ENCODE assay signal across 1 cellular context in the genomic region with DNA sequence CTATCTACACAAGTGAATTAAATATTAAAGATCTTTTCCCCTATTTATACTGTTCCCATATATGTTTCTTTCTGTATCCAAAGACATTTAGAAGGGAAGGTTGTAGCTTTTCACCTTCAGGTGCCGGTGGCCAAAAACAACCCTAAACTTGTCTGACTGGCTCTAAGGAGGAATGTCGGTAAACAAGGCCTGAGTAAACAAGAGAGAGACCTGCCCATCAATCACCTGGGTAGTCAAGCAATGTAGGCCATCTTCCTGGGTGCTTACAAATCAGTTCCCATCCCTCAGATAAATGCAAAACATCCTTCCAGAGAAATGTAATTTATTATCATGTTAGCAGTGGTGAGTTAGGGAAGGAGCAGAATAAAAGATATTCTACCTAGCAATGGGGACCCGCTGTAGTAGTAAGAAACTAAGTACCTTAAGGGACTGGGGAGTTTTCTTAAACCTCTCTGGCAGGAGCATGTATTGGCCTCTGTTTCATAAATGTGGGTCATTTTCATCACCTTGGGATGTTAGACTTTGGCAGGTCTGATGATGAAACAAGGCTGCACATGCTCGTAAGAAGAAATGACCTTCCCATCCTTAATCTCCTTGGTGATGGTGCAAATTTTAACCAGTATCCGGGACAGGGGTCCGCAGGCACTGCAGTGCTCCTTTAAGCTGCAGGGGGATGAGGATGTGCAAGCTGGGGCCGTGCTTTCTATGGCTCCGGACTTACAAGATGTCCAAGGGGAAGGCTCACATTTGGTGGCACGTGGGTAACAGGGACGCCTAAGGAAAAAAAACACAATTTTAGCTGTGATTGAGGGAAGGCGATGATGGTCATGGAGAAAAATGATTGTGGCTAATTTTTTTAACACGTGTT.
TF ChIP-seq lines count a peak whose summit lies in the region.

No MANE protein-coding gene starts in this region.

TF ChIP-seq in HepG2, 621 proteins besides CTCF, POLR2A, EP300 and RAD21 (continued from another document and continues in another):
- TF ChIP-seq, protein P1, sequence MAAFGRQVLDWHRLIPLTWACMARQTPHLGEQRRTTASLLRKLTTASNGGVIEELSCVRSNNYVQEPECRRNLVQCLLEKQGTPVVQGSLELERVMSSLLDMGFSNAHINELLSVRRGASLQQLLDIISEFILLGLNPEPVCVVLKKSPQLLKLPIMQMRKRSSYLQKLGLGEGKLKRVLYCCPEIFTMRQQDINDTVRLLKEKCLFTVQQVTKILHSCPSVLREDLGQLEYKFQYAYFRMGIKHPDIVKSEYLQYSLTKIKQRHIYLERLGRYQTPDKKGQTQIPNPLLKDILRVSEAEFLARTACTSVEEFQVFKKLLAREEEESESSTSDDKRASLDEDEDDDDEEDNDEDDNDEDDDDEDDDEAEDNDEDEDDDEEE (CRISPR knock-in tag; IDR thresholded peaks at IDR 0.05): no peak
- peak; percentile 64 for TF ChIP-seq PHF21A (CRISPR knock-in tag; IDR thresholded peaks at IDR 0.05)
- TF ChIP-seq, protein P2, sequence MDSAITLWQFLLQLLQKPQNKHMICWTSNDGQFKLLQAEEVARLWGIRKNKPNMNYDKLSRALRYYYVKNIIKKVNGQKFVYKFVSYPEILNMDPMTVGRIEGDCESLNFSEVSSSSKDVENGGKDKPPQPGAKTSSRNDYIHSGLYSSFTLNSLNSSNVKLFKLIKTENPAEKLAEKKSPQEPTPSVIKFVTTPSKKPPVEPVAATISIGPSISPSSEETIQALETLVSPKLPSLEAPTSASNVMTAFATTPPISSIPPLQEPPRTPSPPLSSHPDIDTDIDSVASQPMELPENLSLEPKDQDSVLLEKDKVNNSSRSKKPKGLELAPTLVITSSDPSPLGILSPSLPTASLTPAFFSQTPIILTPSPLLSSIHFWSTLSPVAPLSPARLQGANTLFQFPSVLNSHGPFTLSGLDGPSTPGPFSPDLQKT (CRISPR knock-in tag; IDR thresholded peaks at IDR 0.05; ENCODE audit: borderline replicate concordance): no peak
- TF ChIP-seq ZNF737 (CRISPR knock-in tag; IDR thresholded peaks at IDR 0.05; ENCODE audit: borderline replicate concordance): no peak
- TF ChIP-seq, protein P3, sequence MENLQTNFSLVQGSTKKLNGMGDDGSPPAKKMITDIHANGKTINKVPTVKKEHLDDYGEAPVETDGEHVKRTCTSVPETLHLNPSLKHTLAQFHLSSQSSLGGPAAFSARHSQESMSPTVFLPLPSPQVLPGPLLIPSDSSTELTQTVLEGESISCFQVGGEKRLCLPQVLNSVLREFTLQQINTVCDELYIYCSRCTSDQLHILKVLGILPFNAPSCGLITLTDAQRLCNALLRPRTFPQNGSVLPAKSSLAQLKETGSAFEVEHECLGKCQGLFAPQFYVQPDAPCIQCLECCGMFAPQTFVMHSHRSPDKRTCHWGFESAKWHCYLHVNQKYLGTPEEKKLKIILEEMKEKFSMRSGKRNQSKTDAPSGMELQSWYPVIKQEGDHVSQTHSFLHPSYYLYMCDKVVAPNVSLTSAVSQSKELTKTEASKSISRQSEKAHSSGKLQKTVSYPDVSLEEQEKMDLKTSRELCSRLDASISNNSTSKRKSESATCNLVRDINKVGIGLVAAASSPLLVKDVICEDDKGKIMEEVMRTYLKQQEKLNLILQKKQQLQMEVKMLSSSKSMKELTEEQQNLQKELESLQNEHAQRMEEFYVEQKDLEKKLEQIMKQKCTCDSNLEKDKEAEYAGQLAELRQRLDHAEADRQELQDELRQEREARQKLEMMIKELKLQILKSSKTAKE (CRISPR knock-in tag; IDR thresholded peaks at IDR 0.05; ENCODE audit: borderline replicate concordance): peak; percentile 49; the same call in 1 of the 2 replicates
- peak; percentile 18; the same call in 1 of the 2 replicates for TF ChIP-seq NR2F2 (IDR thresholded peaks at IDR 0.05; ENCODE audit: borderline replicate concordance, low read depth)
- TF ChIP-seq, protein P4, sequence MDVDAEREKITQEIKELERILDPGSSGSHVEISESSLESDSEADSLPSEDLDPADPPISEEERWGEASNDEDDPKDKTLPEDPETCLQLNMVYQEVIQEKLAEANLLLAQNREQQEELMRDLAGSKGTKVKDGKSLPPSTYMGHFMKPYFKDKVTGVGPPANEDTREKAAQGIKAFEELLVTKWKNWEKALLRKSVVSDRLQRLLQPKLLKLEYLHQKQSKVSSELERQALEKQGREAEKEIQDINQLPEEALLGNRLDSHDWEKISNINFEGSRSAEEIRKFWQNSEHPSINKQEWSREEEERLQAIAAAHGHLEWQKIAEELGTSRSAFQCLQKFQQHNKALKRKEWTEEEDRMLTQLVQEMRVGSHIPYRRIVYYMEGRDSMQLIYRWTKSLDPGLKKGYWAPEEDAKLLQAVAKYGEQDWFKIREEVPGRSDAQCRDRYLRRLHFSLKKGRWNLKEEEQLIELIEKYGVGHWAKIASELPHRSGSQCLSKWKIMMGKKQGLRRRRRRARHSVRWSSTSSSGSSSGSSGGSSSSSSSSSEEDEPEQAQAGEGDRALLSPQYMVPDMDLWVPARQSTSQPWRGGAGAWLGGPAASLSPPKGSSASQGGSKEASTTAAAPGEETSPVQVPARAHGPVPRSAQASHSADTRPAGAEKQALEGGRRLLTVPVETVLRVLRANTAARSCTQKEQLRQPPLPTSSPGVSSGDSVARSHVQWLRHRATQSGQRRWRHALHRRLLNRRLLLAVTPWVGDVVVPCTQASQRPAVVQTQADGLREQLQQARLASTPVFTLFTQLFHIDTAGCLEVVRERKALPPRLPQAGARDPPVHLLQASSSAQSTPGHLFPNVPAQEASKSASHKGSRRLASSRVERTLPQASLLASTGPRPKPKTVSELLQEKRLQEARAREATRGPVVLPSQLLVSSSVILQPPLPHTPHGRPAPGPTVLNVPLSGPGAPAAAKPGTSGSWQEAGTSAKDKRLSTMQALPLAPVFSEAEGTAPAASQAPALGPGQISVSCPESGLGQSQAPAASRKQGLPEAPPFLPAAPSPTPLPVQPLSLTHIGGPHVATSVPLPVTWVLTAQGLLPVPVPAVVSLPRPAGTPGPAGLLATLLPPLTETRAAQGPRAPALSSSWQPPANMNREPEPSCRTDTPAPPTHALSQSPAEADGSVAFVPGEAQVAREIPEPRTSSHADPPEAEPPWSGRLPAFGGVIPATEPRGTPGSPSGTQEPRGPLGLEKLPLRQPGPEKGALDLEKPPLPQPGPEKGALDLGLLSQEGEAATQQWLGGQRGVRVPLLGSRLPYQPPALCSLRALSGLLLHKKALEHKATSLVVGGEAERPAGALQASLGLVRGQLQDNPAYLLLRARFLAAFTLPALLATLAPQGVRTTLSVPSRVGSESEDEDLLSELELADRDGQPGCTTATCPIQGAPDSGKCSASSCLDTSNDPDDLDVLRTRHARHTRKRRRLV (CRISPR knock-in tag; IDR thresholded peaks at IDR 0.05): no peak
- TF ChIP-seq MED8 (CRISPR knock-in tag; IDR thresholded peaks at IDR 0.05; ENCODE audit: insufficient replicate concordance): no peak
- TF ChIP-seq LCORL (IDR thresholded peaks at IDR 0.05): peak; percentile 73; the same call in 1 of the 2 replicates
- TF ChIP-seq LCORL (CRISPR knock-in tag; IDR thresholded peaks at IDR 0.05): peak; percentile 90
- no peak for TF ChIP-seq RFX3 (CRISPR knock-in tag; IDR thresholded peaks at IDR 0.05)
- TF ChIP-seq PHF5A (CRISPR knock-in tag; IDR thresholded peaks at IDR 0.05; ENCODE audit: low read depth, unreplicated experiment): peak; percentile 48
- TF ChIP-seq ZNF878 (CRISPR knock-in tag; IDR thresholded peaks at IDR 0.05): no peak
- TF ChIP-seq, protein P5, sequence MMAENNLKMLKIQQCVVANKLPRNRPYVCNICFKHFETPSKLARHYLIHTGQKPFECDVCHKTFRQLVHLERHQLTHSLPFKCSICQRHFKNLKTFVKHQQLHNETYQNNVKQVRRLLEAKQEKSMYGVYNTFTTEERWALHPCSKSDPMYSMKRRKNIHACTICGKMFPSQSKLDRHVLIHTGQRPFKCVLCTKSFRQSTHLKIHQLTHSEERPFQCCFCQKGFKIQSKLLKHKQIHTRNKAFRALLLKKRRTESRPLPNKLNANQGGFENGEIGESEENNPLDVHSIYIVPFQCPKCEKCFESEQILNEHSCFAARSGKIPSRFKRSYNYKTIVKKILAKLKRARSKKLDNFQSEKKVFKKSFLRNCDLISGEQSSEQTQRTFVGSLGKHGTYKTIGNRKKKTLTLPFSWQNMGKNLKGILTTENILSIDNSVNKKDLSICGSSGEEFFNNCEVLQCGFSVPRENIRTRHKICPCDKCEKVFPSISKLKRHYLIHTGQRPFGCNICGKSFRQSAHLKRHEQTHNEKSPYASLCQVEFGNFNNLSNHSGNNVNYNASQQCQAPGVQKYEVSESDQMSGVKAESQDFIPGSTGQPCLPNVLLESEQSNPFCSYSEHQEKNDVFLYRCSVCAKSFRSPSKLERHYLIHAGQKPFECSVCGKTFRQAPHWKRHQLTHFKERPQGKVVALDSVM (CRISPR knock-in tag; IDR thresholded peaks at IDR 0.05): no peak
- 0 out of 2 replicates have a peak, but pooled peaks have one; percentile 51 for TF ChIP-seq ZNF264 (CRISPR knock-in tag; IDR thresholded peaks at IDR 0.05)
- no peak for TF ChIP-seq ZNF724P (CRISPR knock-in tag; IDR thresholded peaks at IDR 0.05; ENCODE audit: borderline replicate concordance)
- TF ChIP-seq, protein P6, sequence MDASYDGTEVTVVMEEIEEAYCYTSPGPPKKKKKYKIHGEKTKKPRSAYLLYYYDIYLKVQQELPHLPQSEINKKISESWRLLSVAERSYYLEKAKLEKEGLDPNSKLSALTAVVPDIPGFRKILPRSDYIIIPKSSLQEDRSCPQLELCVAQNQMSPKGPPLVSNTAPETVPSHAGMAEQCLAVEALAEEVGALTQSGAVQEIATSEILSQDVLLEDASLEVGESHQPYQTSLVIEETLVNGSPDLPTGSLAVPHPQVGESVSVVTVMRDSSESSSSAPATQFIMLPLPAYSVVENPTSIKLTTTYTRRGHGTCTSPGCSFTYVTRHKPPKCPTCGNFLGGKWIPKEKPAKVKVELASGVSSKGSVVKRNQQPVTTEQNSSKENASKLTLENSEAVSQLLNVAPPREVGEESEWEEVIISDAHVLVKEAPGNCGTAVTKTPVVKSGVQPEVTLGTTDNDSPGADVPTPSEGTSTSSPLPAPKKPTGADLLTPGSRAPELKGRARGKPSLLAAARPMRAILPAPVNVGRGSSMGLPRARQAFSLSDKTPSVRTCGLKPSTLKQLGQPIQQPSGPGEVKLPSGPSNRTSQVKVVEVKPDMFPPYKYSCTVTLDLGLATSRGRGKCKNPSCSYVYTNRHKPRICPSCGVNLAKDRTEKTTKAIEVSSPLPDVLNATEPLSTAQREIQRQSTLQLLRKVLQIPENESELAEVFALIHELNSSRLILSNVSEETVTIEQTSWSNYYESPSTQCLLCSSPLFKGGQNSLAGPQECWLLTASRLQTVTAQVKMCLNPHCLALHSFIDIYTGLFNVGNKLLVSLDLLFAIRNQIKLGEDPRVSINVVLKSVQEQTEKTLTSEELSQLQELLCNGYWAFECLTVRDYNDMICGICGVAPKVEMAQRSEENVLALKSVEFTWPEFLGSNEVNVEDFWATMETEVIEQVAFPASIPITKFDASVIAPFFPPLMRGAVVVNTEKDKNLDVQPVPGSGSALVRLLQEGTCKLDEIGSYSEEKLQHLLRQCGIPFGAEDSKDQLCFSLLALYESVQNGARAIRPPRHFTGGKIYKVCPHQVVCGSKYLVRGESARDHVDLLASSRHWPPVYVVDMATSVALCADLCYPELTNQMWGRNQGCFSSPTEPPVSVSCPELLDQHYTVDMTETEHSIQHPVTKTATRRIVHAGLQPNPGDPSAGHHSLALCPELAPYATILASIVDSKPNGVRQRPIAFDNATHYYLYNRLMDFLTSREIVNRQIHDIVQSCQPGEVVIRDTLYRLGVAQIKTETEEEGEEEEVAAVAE (CRISPR knock-in tag; IDR thresholded peaks at IDR 0.05; ENCODE audit: borderline replicate concordance): no peak
- TF ChIP-seq MXD4 (CRISPR knock-in tag; IDR thresholded peaks at IDR 0.05): 0 out of 2 replicates have a peak, but pooled peaks have one; percentile 1
- 0 out of 2 replicates have a peak, but pooled peaks have one; percentile 48 for TF ChIP-seq ZNF556 (CRISPR knock-in tag; IDR thresholded peaks at IDR 0.05; ENCODE audit: borderline replicate concordance)
- TF ChIP-seq HOXA3 (CRISPR knock-in tag; IDR thresholded peaks at IDR 0.05): peak; percentile 71
- no peak for TF ChIP-seq PCBP2 (optimal IDR thresholded peaks at IDR 0.05; ENCODE audit: low read depth, low read length, poor library complexity, severe bottlenecking)
- TF ChIP-seq, protein P7, sequence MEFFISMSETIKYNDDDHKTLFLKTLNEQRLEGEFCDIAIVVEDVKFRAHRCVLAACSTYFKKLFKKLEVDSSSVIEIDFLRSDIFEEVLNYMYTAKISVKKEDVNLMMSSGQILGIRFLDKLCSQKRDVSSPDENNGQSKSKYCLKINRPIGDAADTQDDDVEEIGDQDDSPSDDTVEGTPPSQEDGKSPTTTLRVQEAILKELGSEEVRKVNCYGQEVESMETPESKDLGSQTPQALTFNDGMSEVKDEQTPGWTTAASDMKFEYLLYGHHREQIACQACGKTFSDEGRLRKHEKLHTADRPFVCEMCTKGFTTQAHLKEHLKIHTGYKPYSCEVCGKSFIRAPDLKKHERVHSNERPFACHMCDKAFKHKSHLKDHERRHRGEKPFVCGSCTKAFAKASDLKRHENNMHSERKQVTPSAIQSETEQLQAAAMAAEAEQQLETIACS (CRISPR knock-in tag; IDR thresholded peaks at IDR 0.05): no peak
- peak; percentile 56; the same call in 1 of the 2 replicates for TF ChIP-seq SALL1 (CRISPR knock-in tag; IDR thresholded peaks at IDR 0.05)
- TF ChIP-seq DMAP1 (CRISPR knock-in tag; IDR thresholded peaks at IDR 0.05): 0 out of 2 replicates have a peak, but pooled peaks have one; percentile 41
- TF ChIP-seq ZNF768 (CRISPR knock-in tag; IDR thresholded peaks at IDR 0.05): no peak
- TF ChIP-seq MED13 (CRISPR knock-in tag; IDR thresholded peaks at IDR 0.05): peak; percentile 71; the same call in 1 of the 2 replicates
- no peak for TF ChIP-seq ZNF451 (CRISPR knock-in tag; IDR thresholded peaks at IDR 0.05)
- no peak for TF ChIP-seq IKZF1 (IDR thresholded peaks at IDR 0.05)
- peak; percentile 43; the same call in 1 of the 2 replicates for TF ChIP-seq CBX5 (CRISPR knock-in tag; IDR thresholded peaks at IDR 0.05; ENCODE audit: borderline replicate concordance)
- TF ChIP-seq, protein P8, sequence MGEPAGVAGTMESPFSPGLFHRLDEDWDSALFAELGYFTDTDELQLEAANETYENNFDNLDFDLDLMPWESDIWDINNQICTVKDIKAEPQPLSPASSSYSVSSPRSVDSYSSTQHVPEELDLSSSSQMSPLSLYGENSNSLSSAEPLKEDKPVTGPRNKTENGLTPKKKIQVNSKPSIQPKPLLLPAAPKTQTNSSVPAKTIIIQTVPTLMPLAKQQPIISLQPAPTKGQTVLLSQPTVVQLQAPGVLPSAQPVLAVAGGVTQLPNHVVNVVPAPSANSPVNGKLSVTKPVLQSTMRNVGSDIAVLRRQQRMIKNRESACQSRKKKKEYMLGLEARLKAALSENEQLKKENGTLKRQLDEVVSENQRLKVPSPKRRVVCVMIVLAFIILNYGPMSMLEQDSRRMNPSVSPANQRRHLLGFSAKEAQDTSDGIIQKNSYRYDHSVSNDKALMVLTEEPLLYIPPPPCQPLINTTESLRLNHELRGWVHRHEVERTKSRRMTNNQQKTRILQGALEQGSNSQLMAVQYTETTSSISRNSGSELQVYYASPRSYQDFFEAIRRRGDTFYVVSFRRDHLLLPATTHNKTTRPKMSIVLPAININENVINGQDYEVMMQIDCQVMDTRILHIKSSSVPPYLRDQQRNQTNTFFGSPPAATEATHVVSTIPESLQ (CRISPR knock-in tag; conservative IDR thresholded peaks at IDR 0.05): no peak
- no peak for TF ChIP-seq ZNF674 (CRISPR knock-in tag; IDR thresholded peaks at IDR 0.05; ENCODE audit: low read depth)
- TF ChIP-seq EHMT2 (IDR thresholded peaks at IDR 0.05; ENCODE audit: borderline replicate concordance, low read depth, low read length): no peak; the same call in 1 of the 2 replicates
- peak; percentile 92 for TF ChIP-seq ISL2 (CRISPR knock-in tag; IDR thresholded peaks at IDR 0.05)
- TF ChIP-seq MIXL1 (CRISPR knock-in tag; IDR thresholded peaks at IDR 0.05): peak; percentile 81
- TF ChIP-seq ZNF484 (CRISPR knock-in tag; IDR thresholded peaks at IDR 0.05; ENCODE audit: borderline replicate concordance, low read depth): no peak
- no peak for TF ChIP-seq TOE1 (CRISPR knock-in tag; IDR thresholded peaks at IDR 0.05)
- peak; percentile 48; the same call in 1 of the 2 replicates for TF ChIP-seq ONECUT2 (CRISPR knock-in tag; IDR thresholded peaks at IDR 0.05)
